ENCODE assay signal across 17 cellular contexts in the genomic region with DNA sequence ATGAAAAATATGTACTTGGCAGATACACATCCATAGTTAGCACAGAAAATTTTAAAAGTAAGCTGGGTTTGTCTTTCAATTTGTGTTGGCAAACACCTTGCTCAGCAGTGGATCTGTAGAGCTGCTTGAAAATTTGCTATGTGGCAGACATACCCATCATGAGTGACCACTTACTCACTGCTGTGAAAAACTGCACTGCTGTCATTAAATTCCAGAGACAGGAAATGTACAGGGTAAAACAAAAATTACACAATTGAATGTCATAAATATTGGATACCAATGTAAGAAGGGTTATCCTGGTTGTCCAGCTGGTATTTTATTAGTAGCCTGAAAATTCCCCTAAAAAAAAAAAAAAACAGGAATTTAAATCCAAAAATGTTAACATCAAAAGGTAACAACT. TPM values are rescaled to one million over a fixed set of nuclear protein-coding genes. Genes with fewer than 3 reads are reported as not detected.
DNase-seq lines count a peak whose midpoint lies in the region; ATAC-seq, FAIRE-seq and TF ChIP-seq lines count a peak whose summit lies in the region.
"Had no signal": no experiment of that assay in that cellular context is flagged by ENCODE, and none has a peak within 500 bp of the region (broad histone marks: within the 10 kb centered on the region; RNA-seq: fewer than 3 reads in every experiment).

No MANE protein-coding gene starts in this region.

- H3K4me1 ChIP-seq in CD4-positive, CD25-positive, alpha-beta regulatory T cell (ENCODE audit: control insufficient read depth, insufficient read depth, low read length, poor library complexity, severe bottlenecking) = no peaks in the 10 kb centered on the region
- H3K4me1 ChIP-seq in naive thymus-derived CD4-positive, alpha-beta T cell (ENCODE audit: control insufficient read depth in 2 of 2, insufficient read depth in 2 of 2, low read length in 2 of 2) = no peaks in the 10 kb centered on the region
- H3K4me1 ChIP-seq in HepG2 (ENCODE audit: insufficient read depth, low read length) = no peaks in the 10 kb centered on the region
- H3K4me1 ChIP-seq: heart right ventricle had no signal

- no peak for TF ChIP-seq RAD21 in HepG2 (CRISPR knock-in tag; IDR thresholded peaks at IDR 0.05)

- in situ Hi-C loops in HepG2 (cut with HindIII; ENCODE audit: extremely low pct_ligation_motif_present, low pct_unique_long_range_greater_than_20kb) = no loop called here

- H3K79me2 ChIP-seq in HepG2 (ENCODE audit: insufficient read depth, low read length) = no peaks in the 10 kb centered on the region

- H3K9me3 Mint-ChIP-seq in CD4-positive, CD25-positive, alpha-beta regulatory T cell = no peaks in the 10 kb centered on the region
- H3K9me3 Mint-ChIP-seq in naive thymus-derived CD4-positive, alpha-beta T cell = no peaks in the 10 kb centered on the region
- H3K9me3 Mint-ChIP-seq: nephron; stimulated activated naive B cell treated with anti-CD40 and anti-IgM and Interleukin-4, amounts not matched to agents 10 μg/mL and 1 μg/mL and 100 μg/mL, for 72 hours; T-cell had no signal

- H3K27ac ChIP-seq in CD4-positive, CD25-positive, alpha-beta regulatory T cell (ENCODE audit: insufficient read depth, low read length, poor library complexity, severe bottlenecking) = no peak overlapping the region
- no peak overlapping the region for H3K27ac ChIP-seq in naive thymus-derived CD4-positive, alpha-beta T cell (ENCODE audit: low read depth, low read length)
- no peak overlapping the region for H3K27ac ChIP-seq in HepG2 (ENCODE audit: extremely low read length, insufficient read depth, low read length)
- H3K27ac ChIP-seq: heart right ventricle had no signal

- peaks cover 75% of the 10 kb centered on the region for H3K36me3 ChIP-seq in CD4-positive, CD25-positive, alpha-beta regulatory T cell (ENCODE audit: control insufficient read depth, insufficient read depth, low read length)
- peaks cover 7 to 65% (median 10%) of the 10 kb centered on the region in 3 experiments for H3K36me3 ChIP-seq in naive thymus-derived CD4-positive, alpha-beta T cell (ENCODE audit: control insufficient read depth in 2 of 3, insufficient read depth in 3 of 3, low read length in 3 of 3)
- peaks cover 20 to 70% of the 10 kb centered on the region in 2 experiments for H3K36me3 ChIP-seq in HepG2 (replicated peaks in 1 of 2; ENCODE audit: control insufficient read depth in 1 of 2, insufficient read depth in 2 of 2, low read length in 2 of 2)

- H3K27me3 ChIP-seq in CD4-positive, CD25-positive, alpha-beta regulatory T cell (ENCODE audit: control insufficient read depth, insufficient read depth, low read length) = no peaks in the 10 kb centered on the region
- H3K27me3 ChIP-seq in naive thymus-derived CD4-positive, alpha-beta T cell (ENCODE audit: control insufficient read depth in 2 of 2, insufficient read depth in 2 of 2, low read length in 2 of 2) = no peaks in the 10 kb centered on the region
- no peaks in the 10 kb centered on the region for H3K27me3 ChIP-seq in HepG2 (ENCODE audit: control insufficient read depth in 1 of 2, insufficient read depth in 2 of 2, low read length in 2 of 2)
- H3K27me3 ChIP-seq: heart right ventricle had no signal

- no peak for FAIRE-seq in HepG2 (lab: Jason Lieb, UNC)
- FAIRE-seq: urothelium cell line had no signal

- H3K9me3 ChIP-seq in CD4-positive, CD25-positive, alpha-beta regulatory T cell (ENCODE audit: control insufficient read depth in 2 of 2, low read length in 2 of 2) = no peaks in the 10 kb centered on the region
- no peaks in the 10 kb centered on the region for H3K9me3 ChIP-seq in naive thymus-derived CD4-positive, alpha-beta T cell (ENCODE audit: control insufficient read depth in 2 of 3, low read length in 3 of 3)
- H3K9me3 ChIP-seq in HepG2 (ENCODE audit: low read length) = no peaks in the 10 kb centered on the region
- H3K9me3 ChIP-seq: heart right ventricle had no signal

- no peak overlapping the region for H3K9ac ChIP-seq in HepG2 (ENCODE audit: insufficient read depth, low read depth, low read length)

- no peak for ATAC-seq in CD4-positive, CD25-positive, alpha-beta regulatory T cell (ENCODE audit: low read depth in 2 of 2)
- ATAC-seq in naive thymus-derived CD4-positive, alpha-beta T cell = no peak
- ATAC-seq in HepG2 = no peak
- ATAC-seq: heart right ventricle; left colon; right cardiac atrium; stimulated activated naive B cell treated with anti-CD40 and anti-IgM and Interleukin-4, amounts not matched to agents 10 μg/mL and 1 μg/mL and 100 μg/mL, for 72 hours; T-cell had no signal

- intact Hi-C loops in naive thymus-derived CD4-positive, alpha-beta T cell (cut with micrococcal nuclease) = no loop called here
- intact Hi-C loops in HepG2 (cut with micrococcal nuclease; ENCODE audit: unreplicated experiment) = no loop called here

- H3K27me3 Mint-ChIP-seq in CD4-positive, CD25-positive, alpha-beta regulatory T cell = no peaks in the 10 kb centered on the region
- no peaks in the 10 kb centered on the region for H3K27me3 Mint-ChIP-seq in naive thymus-derived CD4-positive, alpha-beta T cell
- H3K27me3 Mint-ChIP-seq: stimulated activated naive B cell treated with anti-CD40 and anti-IgM and Interleukin-4, amounts not matched to agents 10 μg/mL and 1 μg/mL and 100 μg/mL, for 72 hours; T-cell had no signal

- CTCF ChIA-PET in naive thymus-derived CD4-positive, alpha-beta T cell (lab: Charles Lee) = interaction anchor here (0.7 kb wide), 1 partner anchor 26 kb away, joined by 4 read pairs; no protein-coding TSS in a partner anchor
- CTCF ChIA-PET in HepG2 (lab: Yijun Ruan, JAX; ENCODE audit: low intra/inter-chr PET ratio, low total read pairs) = no interaction called here

- DNase-seq in CD4-positive, CD25-positive, alpha-beta regulatory T cell = no peak
- peak; percentile 31 for DNase-seq in HT1080 (ENCODE audit: low read depth)
- peak; percentile 24 to 81 for DNase-seq in cardiac fibroblast (ENCODE audit: low read depth in 2 of 2)
- no peak for DNase-seq in naive thymus-derived CD4-positive, alpha-beta T cell
- no peak for DNase-seq in amygdala (lab: John Stamatoyannopoulos, UW)
- DNase-seq in HepG2 (ENCODE audit: low spot score) = no peak
- DNase-seq in SIG-M5 (lab: John Stamatoyannopoulos, UW) = no peak
- DNase-seq: activated CD4-positive, CD25-positive, alpha-beta regulatory T cell treated with anti-CD3 and anti-CD28 coated beads, Interleukin-2, amount 50 U/mL, for 72 hours; heart right ventricle; KBM-7; left colon; NCI-H1436; right cardiac atrium; stimulated activated naive B cell treated with anti-CD40 and anti-IgM and Interleukin-4, amounts not matched to agents 10 μg/mL and 1 μg/mL and 100 μg/mL, for 72 hours; T-cell had no signal

- POLR2A ChIA-PET in naive thymus-derived CD4-positive, alpha-beta T cell (lab: Charles Lee) = interaction anchor here (1.1 kb wide), 1 partner anchor 8 kb away, joined by 3 read pairs; no protein-coding TSS in a partner anchor
- POLR2A ChIA-PET in HepG2 (lab: Yijun Ruan, JAX) = no interaction called here

- TF ChIP-seq EP300 in HepG2 (IDR thresholded peaks at IDR 0.05; ENCODE audit: low read depth in 2 of 2, low read length in 2 of 2) = no peak
- no peak for TF ChIP-seq EP300 in HepG2 (CRISPR knock-in tag; IDR thresholded peaks at IDR 0.05; ENCODE audit: borderline replicate concordance)

- TF ChIP-seq CTCF in cardiac fibroblast (IDR thresholded peaks at IDR 0.05; ENCODE audit: low read depth, low read length) (no peak), HepG2 (CRISPR knock-in tag; IDR thresholded peaks at IDR 0.05) (no peak)

- H2AFZ ChIP-seq in HepG2 (ENCODE audit: low read length) = no peak overlapping the region

- no peak for TF ChIP-seq POLR2A in HepG2 (IDR thresholded peaks at IDR 0.05; ENCODE audit: insufficient read depth in 1 of 2, low read depth in 2 of 2, low read length in 2 of 2)

- H3K36me3 Mint-ChIP-seq in CD4-positive, CD25-positive, alpha-beta regulatory T cell = peaks cover 35% of the 10 kb centered on the region
- peaks cover 5 to 34% (median 20%) of the 10 kb centered on the region in 5 donors for H3K36me3 Mint-ChIP-seq in naive thymus-derived CD4-positive, alpha-beta T cell

- no peaks in the 10 kb centered on the region for H3K4me1 Mint-ChIP-seq in CD4-positive, CD25-positive, alpha-beta regulatory T cell
- H3K4me1 Mint-ChIP-seq in naive thymus-derived CD4-positive, alpha-beta T cell = peaks cover 0 to 5% (median 0%) of the 10 kb centered on the region in 7 donors
- H3K4me1 Mint-ChIP-seq: nephron; stimulated activated naive B cell treated with anti-CD40 and anti-IgM and Interleukin-4, amounts not matched to agents 10 μg/mL and 1 μg/mL and 100 μg/mL, for 72 hours; T-cell had no signal

- no TSS peak for BruUV-seq in HepG2 (replicated peaks; lab: Mats Ljungman, UMichigan)

- H3K4me2 ChIP-seq in HepG2 (ENCODE audit: low read depth, low read length) = no peak overlapping the region

- H3K4me3 Mint-ChIP-seq in CD4-positive, CD25-positive, alpha-beta regulatory T cell = no peak overlapping the region
- no peak overlapping the region for H3K4me3 Mint-ChIP-seq in naive thymus-derived CD4-positive, alpha-beta T cell
- H3K4me3 Mint-ChIP-seq: nephron; stimulated activated naive B cell treated with anti-CD40 and anti-IgM and Interleukin-4, amounts not matched to agents 10 μg/mL and 1 μg/mL and 100 μg/mL, for 72 hours; T-cell had no signal

- no peaks in the 10 kb centered on the region for H4K20me1 ChIP-seq in HepG2 (ENCODE audit: insufficient read depth, low read length)

- H3K4me3 ChIP-seq in CD4-positive, CD25-positive, alpha-beta regulatory T cell (ENCODE audit: low read depth, low read length) = no peak overlapping the region
- no peak overlapping the region for H3K4me3 ChIP-seq in cardiac fibroblast (replicated peaks in 1 of 2; ENCODE audit: low read depth in 2 of 2, low read length in 2 of 2)
- H3K4me3 ChIP-seq in naive thymus-derived CD4-positive, alpha-beta T cell (ENCODE audit: low read length) = no peak overlapping the region
- H3K4me3 ChIP-seq in HepG2 (replicated peaks in 1 of 3; ENCODE audit: insufficient read depth in 1 of 3, low read depth in 2 of 3, low read length in 3 of 3) = no peak overlapping the region
- H3K4me3 ChIP-seq: heart right ventricle had no signal

- peak overlapping the region in 2 of 3 donors; percentile 25 to 26 for H3K27ac Mint-ChIP-seq in CD4-positive, CD25-positive, alpha-beta regulatory T cell
- peak overlapping the region in 6 of 9 donors; percentile 2 to 54 (median 20) for H3K27ac Mint-ChIP-seq in naive thymus-derived CD4-positive, alpha-beta T cell
- H3K27ac Mint-ChIP-seq: nephron; stimulated activated naive B cell treated with anti-CD40 and anti-IgM and Interleukin-4, amounts not matched to agents 10 μg/mL and 1 μg/mL and 100 μg/mL, for 72 hours had no signal

RNA-seq across cellular contexts. Expression of gene NIF3L1, which starts 24.5 kb away (rescaled TPM):
- 9.9 TPM for total RNA-seq in CD4-positive, CD25-positive, alpha-beta regulatory T cell
- polyA plus RNA-seq in CD4-positive, CD25-positive, alpha-beta regulatory T cell = 10 to 100 TPM; 22.6 to 30.0 (median 24.3) TPM
- 78.9 and 87.4 TPM in 2 replicates for total RNA-seq in HT1080 (2014; rRNA removed; shearing (Covaris generic))
- 45.1 and 49.9 TPM in 2 replicates for polyA plus RNA-seq in HT1080 (2015; cell fraction: cytosol; rRNA removed)
- 70.6 and 73.6 TPM in 2 replicates for polyA plus RNA-seq in HT1080 (2015; cell fraction: nucleus; rRNA removed)
- 10 to 100 TPM; 11.5 to 33.9 (median 31.4) TPM for total RNA-seq in naive thymus-derived CD4-positive, alpha-beta T cell
- polyA plus RNA-seq in naive thymus-derived CD4-positive, alpha-beta T cell = 10 to 100 TPM; 20.5 to 32.8 TPM
- total RNA-seq in HepG2 (2016; rRNA removed; fragmentation: Illumina TruSeq; extraction: Trizol) = 67.9 and 98.5 TPM in 2 replicates
- total RNA-seq in HepG2 (2016; cell fraction: cytosol; rRNA removed; fragmentation: Illumina TruSeq; extraction: Trizol; ENCODE audit: low read depth) = 23.3 and 24.5 TPM in 2 replicates
- 69.4 and 101 TPM in 2 replicates for total RNA-seq in HepG2 (2016; cell fraction: insoluble cytoplasmic fraction; rRNA removed; fragmentation: Illumina TruSeq; extraction: Trizol)
- total RNA-seq in HepG2 (2016; cell fraction: membrane; rRNA removed; fragmentation: Illumina TruSeq; extraction: Trizol) = 38.9 and 41.8 TPM in 2 replicates
- total RNA-seq in HepG2 (2016; cell fraction: nucleus; rRNA removed; fragmentation: Illumina TruSeq; extraction: Trizol) = 33.1 and 39.6 TPM in 2 replicates
- polyA plus RNA-seq in HepG2 (2011; rRNA removed) = 55.1 and 75.2 TPM in 2 replicates
- polyA plus RNA-seq in HepG2 (2011; cell fraction: cytosol; rRNA removed) = 54.9 and 60.1 TPM in 2 replicates
- 40.7 and 44.2 TPM in 2 replicates for polyA plus RNA-seq in HepG2 (2011; cell fraction: nucleus; rRNA removed)
- 21.5 and 30.3 TPM in 2 replicates for polyA plus RNA-seq in HepG2 (2012)
- polyA plus RNA-seq in HepG2 (2016; cell fraction: cytosol; fragmentation: Illumina TruSeq; extraction: Trizol; ENCODE audit: low read depth) = 8.6 and 9.7 TPM in 2 replicates
- polyA plus RNA-seq in HepG2 (2016; cell fraction: insoluble cytoplasmic fraction; fragmentation: Illumina TruSeq; extraction: Trizol; ENCODE audit: low read depth) = 84.9 and 85.4 TPM in 2 replicates
- 16.6 and 16.7 TPM in 2 replicates for polyA plus RNA-seq in HepG2 (2016; cell fraction: membrane; fragmentation: Illumina TruSeq; extraction: Trizol; ENCODE audit: low read depth)
- polyA plus RNA-seq in HepG2 (2016; cell fraction: nucleus; fragmentation: Illumina TruSeq; extraction: Trizol; ENCODE audit: insufficient read depth, low read depth) = 50.4 and 53.5 TPM in 2 replicates
- 57.1 and 72.0 TPM in 2 replicates for polyA minus RNA-seq in HepG2 (2011; rRNA and poly(A)+ RNA removed; ENCODE audit: low replicate concordance)
- polyA minus RNA-seq in HepG2 (2011; cell fraction: cytosol; rRNA and poly(A)+ RNA removed) = 24.0 and 28.5 TPM in 2 replicates
- 33.3 and 35.7 TPM in 2 replicates for polyA minus RNA-seq in HepG2 (2011; cell fraction: nucleus; rRNA and poly(A)+ RNA removed)

RNA-seq across cellular contexts. Expression of gene PPIL3, which starts 24.8 kb away (rescaled TPM):
- total RNA-seq in CD4-positive, CD25-positive, alpha-beta regulatory T cell = 29.1 TPM
- polyA plus RNA-seq in CD4-positive, CD25-positive, alpha-beta regulatory T cell = 10 to 100 TPM; 15.3 to 45.4 (median 34.6) TPM
- total RNA-seq in HT1080 (2014; rRNA removed; shearing (Covaris generic)) = 55.2 and 55.5 TPM in 2 replicates
- polyA plus RNA-seq in HT1080 (2015; cell fraction: cytosol; rRNA removed) = 46.1 and 46.2 TPM in 2 replicates
- 76.6 and 82.2 TPM in 2 replicates for polyA plus RNA-seq in HT1080 (2015; cell fraction: nucleus; rRNA removed)
- total RNA-seq in naive thymus-derived CD4-positive, alpha-beta T cell = 10 to 100 TPM; 28.5 to 69.7 (median 49.1) TPM
- 10 to 100 TPM; 28.3 to 31.5 TPM for polyA plus RNA-seq in naive thymus-derived CD4-positive, alpha-beta T cell
- 98.7 and 126 TPM in 2 replicates for total RNA-seq in HepG2 (2016; rRNA removed; fragmentation: Illumina TruSeq; extraction: Trizol)
- 48.4 and 52.9 TPM in 2 replicates for total RNA-seq in HepG2 (2016; cell fraction: cytosol; rRNA removed; fragmentation: Illumina TruSeq; extraction: Trizol; ENCODE audit: low read depth)
- total RNA-seq in HepG2 (2016; cell fraction: insoluble cytoplasmic fraction; rRNA removed; fragmentation: Illumina TruSeq; extraction: Trizol) = 84.1 and 125 TPM in 2 replicates
- 78.2 and 94.7 TPM in 2 replicates for total RNA-seq in HepG2 (2016; cell fraction: membrane; rRNA removed; fragmentation: Illumina TruSeq; extraction: Trizol)
- 47.6 and 50.4 TPM in 2 replicates for total RNA-seq in HepG2 (2016; cell fraction: nucleus; rRNA removed; fragmentation: Illumina TruSeq; extraction: Trizol)
- 81.8 and 107 TPM in 2 replicates for polyA plus RNA-seq in HepG2 (2011; rRNA removed)
- polyA plus RNA-seq in HepG2 (2011; cell fraction: cytosol; rRNA removed) = 53.4 and 68.3 TPM in 2 replicates
- 46.2 and 54.3 TPM in 2 replicates for polyA plus RNA-seq in HepG2 (2011; cell fraction: nucleus; rRNA removed)
- 102 and 132 TPM in 2 replicates for polyA plus RNA-seq in HepG2 (2012)
- polyA plus RNA-seq in HepG2 (2016; cell fraction: cytosol; fragmentation: Illumina TruSeq; extraction: Trizol; ENCODE audit: low read depth) = 46.7 and 53.3 TPM in 2 replicates
- 143 and 147 TPM in 2 replicates for polyA plus RNA-seq in HepG2 (2016; cell fraction: insoluble cytoplasmic fraction; fragmentation: Illumina TruSeq; extraction: Trizol; ENCODE audit: low read depth)
- polyA plus RNA-seq in HepG2 (2016; cell fraction: membrane; fragmentation: Illumina TruSeq; extraction: Trizol; ENCODE audit: low read depth) = 79.9 and 84.5 TPM in 2 replicates
- 90.6 and 109 TPM in 2 replicates for polyA plus RNA-seq in HepG2 (2016; cell fraction: nucleus; fragmentation: Illumina TruSeq; extraction: Trizol; ENCODE audit: insufficient read depth, low read depth)
- 13.9 and 16.0 TPM in 2 replicates for polyA minus RNA-seq in HepG2 (2011; rRNA and poly(A)+ RNA removed; ENCODE audit: low replicate concordance)
- polyA minus RNA-seq in HepG2 (2011; cell fraction: cytosol; rRNA and poly(A)+ RNA removed) = 25.3 and 29.8 TPM in 2 replicates
- polyA minus RNA-seq in HepG2 (2011; cell fraction: nucleus; rRNA and poly(A)+ RNA removed) = 35.9 and 56.9 TPM in 2 replicates

RNA-seq across cellular contexts. Expression of gene CLK1, which starts 49.2 kb away (rescaled TPM):
- total RNA-seq in CD4-positive, CD25-positive, alpha-beta regulatory T cell = 1,274 TPM
- polyA plus RNA-seq in CD4-positive, CD25-positive, alpha-beta regulatory T cell = 10 to 100 TPM; 36.5 to 54.5 (median 42.3) TPM
- 39.3 and 46.1 TPM in 2 replicates for total RNA-seq in HT1080 (2014; rRNA removed; shearing (Covaris generic))
- 43.5 and 52.6 TPM in 2 replicates for polyA plus RNA-seq in HT1080 (2015; cell fraction: cytosol; rRNA removed)
- 279 TPM in 2 replicates for polyA plus RNA-seq in HT1080 (2015; cell fraction: nucleus; rRNA removed)
- total RNA-seq in naive thymus-derived CD4-positive, alpha-beta T cell = 100 to 1,000 TPM; 134 to 974 (median 502) TPM
- 10 to 100 TPM; 24.8 to 61.6 TPM for polyA plus RNA-seq in naive thymus-derived CD4-positive, alpha-beta T cell
- total RNA-seq in HepG2 (2016; rRNA removed; fragmentation: Illumina TruSeq; extraction: Trizol) = 35.2 and 66.6 TPM in 2 replicates
- 24.5 and 24.8 TPM in 2 replicates for total RNA-seq in HepG2 (2016; cell fraction: cytosol; rRNA removed; fragmentation: Illumina TruSeq; extraction: Trizol; ENCODE audit: low read depth)
- 38.2 and 62.5 TPM in 2 replicates for total RNA-seq in HepG2 (2016; cell fraction: insoluble cytoplasmic fraction; rRNA removed; fragmentation: Illumina TruSeq; extraction: Trizol)
- 27.1 and 28.3 TPM in 2 replicates for total RNA-seq in HepG2 (2016; cell fraction: membrane; rRNA removed; fragmentation: Illumina TruSeq; extraction: Trizol)
- total RNA-seq in HepG2 (2016; cell fraction: nucleus; rRNA removed; fragmentation: Illumina TruSeq; extraction: Trizol) = 117 and 137 TPM in 2 replicates
- 82.4 and 101 TPM in 2 replicates for polyA plus RNA-seq in HepG2 (2011; rRNA removed)
- polyA plus RNA-seq in HepG2 (2011; cell fraction: cytosol; rRNA removed) = 18.7 and 25.0 TPM in 2 replicates
- polyA plus RNA-seq in HepG2 (2011; cell fraction: nucleus; rRNA removed) = 155 and 182 TPM in 2 replicates
- polyA plus RNA-seq in HepG2 (2012) = 136 and 141 TPM in 2 replicates
- 8.7 and 11.4 TPM in 2 replicates for polyA plus RNA-seq in HepG2 (2016; cell fraction: cytosol; fragmentation: Illumina TruSeq; extraction: Trizol; ENCODE audit: low read depth)
- 24.0 and 27.5 TPM in 2 replicates for polyA plus RNA-seq in HepG2 (2016; cell fraction: insoluble cytoplasmic fraction; fragmentation: Illumina TruSeq; extraction: Trizol; ENCODE audit: low read depth)
- polyA plus RNA-seq in HepG2 (2016; cell fraction: membrane; fragmentation: Illumina TruSeq; extraction: Trizol; ENCODE audit: low read depth) = 9.9 and 12.7 TPM in 2 replicates
- polyA plus RNA-seq in HepG2 (2016; cell fraction: nucleus; fragmentation: Illumina TruSeq; extraction: Trizol; ENCODE audit: insufficient read depth, low read depth) = 168 and 170 TPM in 2 replicates
- polyA minus RNA-seq in HepG2 (2011; rRNA and poly(A)+ RNA removed; ENCODE audit: low replicate concordance) = 12.6 and 13.7 TPM in 2 replicates
- 20.6 and 23.8 TPM in 2 replicates for polyA minus RNA-seq in HepG2 (2011; cell fraction: cytosol; rRNA and poly(A)+ RNA removed)
- polyA minus RNA-seq in HepG2 (2011; cell fraction: nucleus; rRNA and poly(A)+ RNA removed) = 238 and 270 TPM in 2 replicates

RNA-seq across cellular contexts. Expression of gene ORC2, which starts 49.8 kb away (rescaled TPM):
- total RNA-seq in CD4-positive, CD25-positive, alpha-beta regulatory T cell = 32.7 TPM
- polyA plus RNA-seq in CD4-positive, CD25-positive, alpha-beta regulatory T cell = 10 to 100 TPM in 2 of 4 donors, 1 to 10 TPM in 2; 8.4 to 14.3 (median 11.9) TPM
- total RNA-seq in HT1080 (2014; rRNA removed; shearing (Covaris generic)) = 17.4 and 22.1 TPM in 2 replicates
- 15.8 and 20.4 TPM in 2 replicates for polyA plus RNA-seq in HT1080 (2015; cell fraction: cytosol; rRNA removed)
- polyA plus RNA-seq in HT1080 (2015; cell fraction: nucleus; rRNA removed) = 42.4 and 46.1 TPM in 2 replicates
- total RNA-seq in naive thymus-derived CD4-positive, alpha-beta T cell = 10 to 100 TPM; 29.8 to 78.0 (median 56.2) TPM
- 10 to 100 TPM in 1 of 2 donors, 1 to 10 TPM in 1; 9.7 to 10.0 TPM for polyA plus RNA-seq in naive thymus-derived CD4-positive, alpha-beta T cell
- total RNA-seq in HepG2 (2016; rRNA removed; fragmentation: Illumina TruSeq; extraction: Trizol) = 58.3 and 73.5 TPM in 2 replicates
- 35.1 and 42.3 TPM in 2 replicates for total RNA-seq in HepG2 (2016; cell fraction: cytosol; rRNA removed; fragmentation: Illumina TruSeq; extraction: Trizol; ENCODE audit: low read depth)
- total RNA-seq in HepG2 (2016; cell fraction: insoluble cytoplasmic fraction; rRNA removed; fragmentation: Illumina TruSeq; extraction: Trizol) = 57.9 and 72.3 TPM in 2 replicates
- 23.7 and 25.8 TPM in 2 replicates for total RNA-seq in HepG2 (2016; cell fraction: membrane; rRNA removed; fragmentation: Illumina TruSeq; extraction: Trizol)
- total RNA-seq in HepG2 (2016; cell fraction: nucleus; rRNA removed; fragmentation: Illumina TruSeq; extraction: Trizol) = 84.7 and 104 TPM in 2 replicates
- 17.8 and 19.3 TPM in 2 replicates for polyA plus RNA-seq in HepG2 (2011; rRNA removed)
- 3.8 and 5.6 TPM in 2 replicates for polyA plus RNA-seq in HepG2 (2011; cell fraction: cytosol; rRNA removed)
- polyA plus RNA-seq in HepG2 (2011; cell fraction: nucleus; rRNA removed) = 56.9 and 65.1 TPM in 2 replicates
- polyA plus RNA-seq in HepG2 (2012) = 31.7 and 53.3 TPM in 2 replicates
- polyA plus RNA-seq in HepG2 (2016; cell fraction: cytosol; fragmentation: Illumina TruSeq; extraction: Trizol; ENCODE audit: low read depth) = 2.8 and 3.0 TPM in 2 replicates
- polyA plus RNA-seq in HepG2 (2016; cell fraction: insoluble cytoplasmic fraction; fragmentation: Illumina TruSeq; extraction: Trizol; ENCODE audit: low read depth) = 49.7 and 56.0 TPM in 2 replicates
- 6.0 and 6.1 TPM in 2 replicates for polyA plus RNA-seq in HepG2 (2016; cell fraction: membrane; fragmentation: Illumina TruSeq; extraction: Trizol; ENCODE audit: low read depth)
- 194 and 196 TPM in 2 replicates for polyA plus RNA-seq in HepG2 (2016; cell fraction: nucleus; fragmentation: Illumina TruSeq; extraction: Trizol; ENCODE audit: insufficient read depth, low read depth)
- polyA minus RNA-seq in HepG2 (2011; rRNA and poly(A)+ RNA removed; ENCODE audit: low replicate concordance) = 4.6 and 6.1 TPM in 2 replicates
- 9.2 and 14.9 TPM in 2 replicates for polyA minus RNA-seq in HepG2 (2011; cell fraction: cytosol; rRNA and poly(A)+ RNA removed)
- polyA minus RNA-seq in HepG2 (2011; cell fraction: nucleus; rRNA and poly(A)+ RNA removed) = 48.9 and 55.0 TPM in 2 replicates

Comparison
In these comparisons a context has a peak if more than half of its experiments do, and no peak if none do; other contexts are left out.
1. DNase-seq: peak in HT1080 (single experiment) and cardiac fibroblast (2 of 2); none in CD4-positive, CD25-positive, alpha-beta regulatory T cell (0 of 3), naive thymus-derived CD4-positive, alpha-beta T cell (0 of 9), amygdala (0 of 56), HepG2 (single experiment) and SIG-M5 (single experiment).